In the genomic region with DNA sequence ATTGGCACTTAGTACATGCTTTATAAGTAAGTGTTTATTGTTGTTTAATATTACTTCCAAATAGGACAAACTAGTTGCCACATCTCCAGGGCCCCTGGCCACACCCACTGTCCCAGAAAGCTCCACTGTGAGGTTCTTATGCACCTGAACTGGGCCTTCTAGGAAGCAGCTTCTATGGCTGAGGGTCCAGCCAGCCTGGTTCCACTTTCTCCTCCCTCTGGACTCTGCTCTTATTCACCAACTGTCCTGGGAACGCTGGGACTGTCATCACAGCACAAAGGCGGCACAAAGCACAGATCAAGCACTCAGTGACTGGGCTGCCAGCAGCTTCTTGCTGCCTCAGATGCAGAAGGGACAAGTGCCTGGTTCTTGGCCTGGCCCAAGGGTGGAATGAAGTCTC, we compare ENCODE assay signal across 16 cellular contexts. TPM values are rescaled to one million over a fixed set of nuclear protein-coding genes. Genes with fewer than 3 reads are reported as not detected.
A peak's percentile ranks its signal among the peaks of the same experiment; 100 is the strongest.
DNase-seq lines count a peak whose midpoint lies in the region; TF ChIP-seq lines count a peak whose summit lies in the region.
"Had no signal": no experiment of that assay in that cellular context is flagged by ENCODE, and none has a peak within 500 bp of the region (broad histone marks: within the 10 kb centered on the region; RNA-seq: fewer than 3 reads in every experiment).

No MANE protein-coding gene starts in this region.

- H3K9ac ChIP-seq in H9 (ENCODE audit: extremely low read depth, insufficient read length, low read length) (no peak overlapping the region), mesendoderm (ENCODE audit: low read length) (no peak overlapping the region), trophoblast cell (ENCODE audit: low read length) (no peak overlapping the region)
- H3K9ac ChIP-seq: KMS-11 had no signal

- H3T11ph ChIP-seq in H9 (ENCODE audit: low read length): no peak overlapping the region

- H3K14ac ChIP-seq in H9 (ENCODE audit: insufficient read depth, low read length): no peak overlapping the region
- H3K14ac ChIP-seq in trophoblast cell (ENCODE audit: low read length): no peak overlapping the region

- H2AFZ ChIP-seq in H9 (ENCODE audit: low read length) (no peak overlapping the region), trophoblast cell (ENCODE audit: insufficient read depth, low read length, poor library complexity) (no peak overlapping the region)
- H2AFZ ChIP-seq: GM23338 had no signal

- H3K36me3 ChIP-seq in mesendoderm (ENCODE audit: control insufficient read depth, insufficient read depth, low read length) (no peaks in the 10 kb centered on the region), trophoblast cell (ENCODE audit: control insufficient read depth in 1 of 2, insufficient read depth in 2 of 2, low read length in 2 of 2) (no peaks in the 10 kb centered on the region)
- H3K36me3 ChIP-seq: BE2C had no signal

- DNase-seq in H9 (no peak), mesendoderm (no peak), trophoblast cell (no peak), COLO668 (lab: John Stamatoyannopoulos, UW; ENCODE audit: unreplicated experiment) (no peak), NCI-H345 (lab: John Stamatoyannopoulos, UW) (no peak)
- no peak for DNase-seq in activated CD4-positive, alpha-beta T cell treated with anti-CD3 and anti-CD28 coated beads, Interleukin-2, amount 50 U/mL, for 4 hours
- DNase-seq: ACHN; BE2C; Calu3; CD4-positive, CD25-positive, alpha-beta regulatory T cell; DMS79 treated with DMSO at 0.1 percent for 48 hours; H7 had no signal

- no peak overlapping the region for H2BK5ac ChIP-seq in H9 (ENCODE audit: insufficient read length, low read length)
- H2BK5ac ChIP-seq in mesendoderm (ENCODE audit: low read length): no peak overlapping the region
- H2BK5ac ChIP-seq in trophoblast cell (ENCODE audit: low read depth, low read length, poor library complexity): no peak overlapping the region

- H3K18ac ChIP-seq in H9 (ENCODE audit: insufficient read length, low read depth, low read length) (peak overlapping the region; percentile 14), mesendoderm (ENCODE audit: low read length) (no peak overlapping the region), trophoblast cell (ENCODE audit: low read length) (no peak overlapping the region)

- H3K4me3 ChIP-seq in mesendoderm (ENCODE audit: low read length) (no peak overlapping the region), trophoblast cell (ENCODE audit: low read depth, low read length) (no peak overlapping the region)
- H3K4me3 ChIP-seq: GM12878, GM23338 had no signal

- no peak overlapping the region for H3K4me2 ChIP-seq in H9 (ENCODE audit: insufficient read depth, insufficient read length, low read length)
- H3K4me2 ChIP-seq in mesendoderm (ENCODE audit: low read length): no peak overlapping the region
- no peak overlapping the region for H3K4me2 ChIP-seq in trophoblast cell (ENCODE audit: low read length)
- H3K4me2 ChIP-seq: GM23338, KMS-11 had no signal

- peaks cover 0 to 5% (median 0%) of the 10 kb centered on the region in 3 experiments; a peak in 2 of 7 replicates for H3K36me3 Mint-ChIP-seq in H9 (ENCODE audit: insufficient read depth in 1 of 3, low read depth in 3 of 3)
- H3K36me3 Mint-ChIP-seq: CD4-positive, CD25-positive, alpha-beta regulatory T cell had no signal

- no peaks in the 10 kb centered on the region for H4K20me1 ChIP-seq in H9 (ENCODE audit: control insufficient read depth, insufficient read depth, insufficient read length)

- H2BK120ac ChIP-seq in H9 (ENCODE audit: low read depth, low read length, poor library complexity, severe bottlenecking) (no peak overlapping the region), mesendoderm (ENCODE audit: low read depth, low read length) (no peak overlapping the region), trophoblast cell (ENCODE audit: insufficient read depth, low read length, poor library complexity) (no peak overlapping the region)

- peaks cover 3% of the 10 kb centered on the region; the same call in 1 of the 2 replicates for H3K4me1 ChIP-seq in H9 (ENCODE audit: insufficient read depth, low read length)
- H3K4me1 ChIP-seq in mesendoderm (ENCODE audit: control insufficient read depth, low read depth, low read length): no peaks in the 10 kb centered on the region
- H3K4me1 ChIP-seq in trophoblast cell (ENCODE audit: control insufficient read depth in 1 of 2, insufficient read depth in 2 of 2, low read length in 2 of 2): peaks cover 12% of the 10 kb centered on the region in 2 experiments
- H3K4me1 ChIP-seq: BE2C had no signal

- no peaks in the 10 kb centered on the region for H3K27me3 ChIP-seq in H9 (ENCODE audit: insufficient read depth, low read length)
- H3K27me3 ChIP-seq in mesendoderm (ENCODE audit: insufficient read depth, low read length, poor library complexity): no peaks in the 10 kb centered on the region
- H3K27me3 ChIP-seq in trophoblast cell (ENCODE audit: insufficient read depth, low read length): no peaks in the 10 kb centered on the region
- H3K27me3 ChIP-seq: BE2C had no signal

- no peak overlapping the region for H4K12ac ChIP-seq in trophoblast cell (ENCODE audit: low read depth, low read length)

- no peak overlapping the region for H3K27ac Mint-ChIP-seq in H9
- H3K27ac Mint-ChIP-seq: CD4-positive, CD25-positive, alpha-beta regulatory T cell; GM23338 had no signal

- H3K4ac ChIP-seq in H9 (ENCODE audit: low read depth, low read length) (no peak overlapping the region), mesendoderm (ENCODE audit: low read depth, low read length) (no peak overlapping the region), trophoblast cell (ENCODE audit: low read depth, low read length) (no peak overlapping the region)

- H3K9me3 Mint-ChIP-seq in H9: no peaks in the 10 kb centered on the region
- H3K9me3 Mint-ChIP-seq: GM23338 had no signal

- H3K4me1 Mint-ChIP-seq in H9: peaks cover 8 to 10% of the 10 kb centered on the region in 2 experiments

- H3K79me2 ChIP-seq in H9 (ENCODE audit: insufficient read depth, low read length): no peaks in the 10 kb centered on the region
- no peaks in the 10 kb centered on the region for H3K79me2 ChIP-seq in mesendoderm (ENCODE audit: control insufficient read depth, insufficient read depth, low read length)
- H3K79me2 ChIP-seq in trophoblast cell (ENCODE audit: control insufficient read depth, insufficient read depth, low read length, poor library complexity): no peaks in the 10 kb centered on the region

- no peak overlapping the region for H3K4me3 Mint-ChIP-seq in H9
- H3K4me3 Mint-ChIP-seq: CD4-positive, CD25-positive, alpha-beta regulatory T cell; GM23338 had no signal

- no peaks in the 10 kb centered on the region for H3K79me1 ChIP-seq in H9 (ENCODE audit: insufficient read depth, low read depth, low read length, poor library complexity, severe bottlenecking)
- no peaks in the 10 kb centered on the region for H3K79me1 ChIP-seq in mesendoderm (ENCODE audit: low read length)
- H3K79me1 ChIP-seq in trophoblast cell (ENCODE audit: low read length): peaks cover 3% of the 10 kb centered on the region

- WGBS in H9 (ENCODE audit: extremely low coverage, insufficient read length, low lambda C conversion rate): no CpG with 5 or more reads among the region's 2 CpGs
- no CpG with 5 or more reads among the region's 2 CpGs for WGBS in mesendoderm (ENCODE audit: extremely low coverage, insufficient coverage, low lambda C conversion rate)
- no CpG with 5 or more reads among the region's 2 CpGs for WGBS in trophoblast cell (ENCODE audit: extremely low coverage, insufficient coverage, insufficient read length)

- H2BK12ac ChIP-seq in H9 (ENCODE audit: insufficient read length, low read depth, low read length) (no peak overlapping the region), trophoblast cell (ENCODE audit: low read length) (no peak overlapping the region)

- no peak overlapping the region for H4K8ac ChIP-seq in H9 (replicated peaks; ENCODE audit: insufficient read length, low read depth, low read length)
- no peak overlapping the region for H4K8ac ChIP-seq in mesendoderm (ENCODE audit: low read depth, low read length)
- H4K8ac ChIP-seq in trophoblast cell (ENCODE audit: low read depth, low read length): no peak overlapping the region

- H3K56ac ChIP-seq in H9 (ENCODE audit: insufficient read length, low read depth, low read length) (no peak overlapping the region), mesendoderm (ENCODE audit: low read length) (no peak overlapping the region)

- H3K27me3 Mint-ChIP-seq in H9 (ENCODE audit: low read depth): peaks cover 3% of the 10 kb centered on the region; the same call in 1 of the 2 replicates

- H3K23me2 ChIP-seq in H9 (ENCODE audit: insufficient read length, low read depth, low read length, poor library complexity, severe bottlenecking): no peaks in the 10 kb centered on the region

- TF ChIP-seq CTCF in H9 (conservative IDR thresholded peaks at IDR 0.05): no peak

- no peak overlapping the region for H2BK15ac ChIP-seq in H9 (ENCODE audit: low read depth, low read length)
- H2BK15ac ChIP-seq in mesendoderm (replicated peaks; ENCODE audit: low read depth): no peak overlapping the region

- H2BK20ac ChIP-seq in H9 (ENCODE audit: low read depth, low read length, poor library complexity, severe bottlenecking): no peak overlapping the region

- H3K23ac ChIP-seq in H9 (ENCODE audit: insufficient read length, low read depth, low read length) (no peak overlapping the region), mesendoderm (ENCODE audit: low read length) (peak overlapping the region; percentile 31), trophoblast cell (ENCODE audit: low read length) (no peak overlapping the region)

- H4K91ac ChIP-seq in H9 (ENCODE audit: insufficient read length, low read depth, low read length) (no peak overlapping the region), trophoblast cell (ENCODE audit: low read depth, low read length) (peak overlapping the region; percentile 2)

- H3K9me3 ChIP-seq in H9 (ENCODE audit: control insufficient read depth, low read depth, low read length): no peaks in the 10 kb centered on the region
- H3K9me3 ChIP-seq in trophoblast cell (ENCODE audit: insufficient read depth, low read depth, low read length): no peaks in the 10 kb centered on the region
- H3K9me3 ChIP-seq: BE2C had no signal

- H2AK5ac ChIP-seq in H9 (ENCODE audit: insufficient read length, low read length): no peak overlapping the region
- H2AK5ac ChIP-seq in mesendoderm (ENCODE audit: low read length): no peak overlapping the region
- no peak overlapping the region for H2AK5ac ChIP-seq in trophoblast cell (ENCODE audit: low read length)

- H4K5ac ChIP-seq in H9 (ENCODE audit: insufficient read length, low read depth, low read length): no peak overlapping the region
- no peak overlapping the region for H4K5ac ChIP-seq in mesendoderm (ENCODE audit: low read length)

- H3K27ac ChIP-seq in H9 (ENCODE audit: insufficient read length, low read depth, low read length) (no peak overlapping the region), mesendoderm (ENCODE audit: low read depth, low read length) (no peak overlapping the region), trophoblast cell (ENCODE audit: low read depth, low read length) (no peak overlapping the region)
- H3K27ac ChIP-seq: KMS-11 had no signal

RNA-seq across cellular contexts. Expression of a gene that starts 29.6 kb away (rescaled TPM):
- 1.1 and 1.4 TPM in 2 replicates for total RNA-seq in H9 (2021)
- polyA plus RNA-seq in mesendoderm (2013, experiment 1 of 2): 0.28 TPM
- 0.27 TPM for polyA plus RNA-seq in mesendoderm (2013, experiment 2 of 2)
- polyA plus RNA-seq in trophoblast cell (2013): not detected in 2 replicates
- total RNA-seq: Calu3; CD4-positive, CD25-positive, alpha-beta regulatory T cell; GM12878; HT-29 had no signal
